Comparison of ENCODE assay signal across 20 cellular contexts in genomic region chr12:75783093-75783877, GRCh38.
DNase-seq lines count a peak whose midpoint lies in the region; ATAC-seq, FAIRE-seq and TF ChIP-seq lines count a peak whose summit lies in the region.
"Had no signal": no experiment of that assay in that cellular context is flagged by ENCODE, and none has a peak within 500 bp of the region (broad histone marks: within the 10 kb centered on the region; RNA-seq: fewer than 3 reads in every experiment).

No MANE protein-coding gene starts in this region.

- H3K9me3 ChIP-seq in A549 (no peaks in the 10 kb centered on the region), body of pancreas (no peaks in the 10 kb centered on the region), mesenchymal stem cell (ENCODE audit: control insufficient read depth, low read length) (peaks cover 3% of the 10 kb centered on the region)
- H3K9me3 ChIP-seq: left lung had no signal

- peak overlapping the region; percentile 2 for H3K9ac ChIP-seq in mesenchymal stem cell (ENCODE audit: low read length)

- no peaks in the 10 kb centered on the region for H3K79me1 ChIP-seq in mesenchymal stem cell (replicated peaks; ENCODE audit: low read length, poor library complexity, severe bottlenecking)

- H3K27ac ChIP-seq in A549 (peak overlapping the region; percentile 17 to 73; a peak in 5 of 6 replicates), body of pancreas (no peak overlapping the region), mesenchymal stem cell (ENCODE audit: low read length, poor library complexity, severe bottlenecking) (no peak overlapping the region)
- H3K27ac ChIP-seq: left lung had no signal

- H2BK5ac ChIP-seq in mesenchymal stem cell (ENCODE audit: low read depth, low read length, poor library complexity, severe bottlenecking), result no peak overlapping the region

- DNase-seq in A549 (ENCODE audit: low read depth in 1 of 2, low spot score in 1 of 2), result no peak
- peak; percentile 63 for DNase-seq in M059J (ENCODE audit: low read depth)
- DNase-seq in body of pancreas, result peak; percentile 28 to 55 (median 32)
- DNase-seq in mesenchymal stem cell, result peak; percentile 34
- no peak for DNase-seq in effector memory CD8-positive, alpha-beta T cell
- no peak for DNase-seq in NCI-H146 (lab: John Stamatoyannopoulos, UW)
- DNase-seq in G401 (ENCODE audit: low spot score), result no peak
- DNase-seq: activated CD4-positive, alpha-beta T cell treated with anti-CD3 and anti-CD28 coated beads for 36 hours; activated T-cell treated with anti-CD3 and anti-CD28 coated beads for 4 hours; erythroblast; H7; left lung; natural killer cell; NCI-H1436; stimulated activated CD4-positive, alpha-beta T cell treated with anti-CD3 and anti-CD28 coated beads, Interleukin-4, amount 100 ng/mL, for 1 hour; T-helper 17 cell had no signal

- WGBS in A549 (ENCODE audit: missing lambda C conversion rate), result 85% methylated on average over 8 of the region's 8 CpGs
- 71 to 72% methylated on average over 8 of the region's 8 CpGs for WGBS in body of pancreas, 2 donors
- WGBS in mesenchymal stem cell, result 81% methylated on average over 8 of the region's 8 CpGs

- H3K18ac ChIP-seq in mesenchymal stem cell (ENCODE audit: low read depth in 1 of 2, low read length in 2 of 2), result no peak overlapping the region

- H3K9me3 Mint-ChIP-seq in effector memory CD8-positive, alpha-beta T cell, result no peaks in the 10 kb centered on the region
- H3K9me3 Mint-ChIP-seq: natural killer cell had no signal

- no peak overlapping the region for H2BK15ac ChIP-seq in mesenchymal stem cell (ENCODE audit: low read depth, poor library complexity, severe bottlenecking)

- no peak overlapping the region for H3K27ac Mint-ChIP-seq in effector memory CD8-positive, alpha-beta T cell
- H3K27ac Mint-ChIP-seq: activated CD4-positive, alpha-beta T cell treated with anti-CD3 and anti-CD28 coated beads for 36 hours; activated naive CD8-positive, alpha-beta T cell; IgD-negative memory B cell; natural killer cell; T-helper 17 cell had no signal

- H4K91ac ChIP-seq in mesenchymal stem cell (ENCODE audit: low read length), result no peak overlapping the region

- POLR2A ChIA-PET in A549 (lab: Yijun Ruan, JAX), result no interaction called here

- no peaks in the 10 kb centered on the region for H3K36me3 Mint-ChIP-seq in effector memory CD8-positive, alpha-beta T cell (ENCODE audit: insufficient read depth)
- H3K36me3 Mint-ChIP-seq: activated naive CD8-positive, alpha-beta T cell; IgD-negative memory B cell; natural killer cell had no signal

- H4K8ac ChIP-seq in mesenchymal stem cell (ENCODE audit: low read length), result no peak overlapping the region

- FAIRE-seq in A549 (lab: Jason Lieb, UNC), result no peak
- FAIRE-seq: urothelium cell line had no signal

- H3K27me3 ChIP-seq in body of pancreas, result no peaks in the 10 kb centered on the region
- H3K27me3 ChIP-seq in mesenchymal stem cell (ENCODE audit: control insufficient read depth in 1 of 2, insufficient read depth in 1 of 2, low read length in 2 of 2), result no peaks in the 10 kb centered on the region
- H3K27me3 ChIP-seq: left lung had no signal

- no peak for TF ChIP-seq EP300 in A549 (IDR thresholded peaks at IDR 0.05)

- no peak overlapping the region for H3K14ac ChIP-seq in mesenchymal stem cell (ENCODE audit: low read length in 2 of 2)

- ATAC-seq in A549 (no peak; a peak in 1 of 6 replicates), body of pancreas (no peak), GM19023 (IDR thresholded peaks at IDR 0.05; ENCODE audit: unreplicated experiment) (no peak)
- ATAC-seq in effector memory CD8-positive, alpha-beta T cell (replicated peaks), result no peak
- ATAC-seq: activated CD4-positive, alpha-beta T cell treated with anti-CD3 and anti-CD28 coated beads for 36 hours; left lung; natural killer cell; T-helper 17 cell had no signal

- intact Hi-C loops in body of pancreas (cut with DNase I), result no loop called here

- CTCF ChIA-PET in A549 (lab: Yijun Ruan, JAX), result interaction anchor here (0.6 to 2.5 kb wide), 4 partner anchors 9 to 65 kb away, joined by 3 to 10 read pairs (median 4); no protein-coding TSS in a partner anchor

- TF ChIP-seq RAD21 in A549 (conservative IDR thresholded peaks at IDR 0.05 in 1 of 2, IDR thresholded peaks at IDR 0.05 in 1 of 2), result no peak

- no peak overlapping the region for H3K4me3 Mint-ChIP-seq in effector memory CD8-positive, alpha-beta T cell
- H3K4me3 Mint-ChIP-seq: activated CD4-positive, alpha-beta T cell treated with anti-CD3 and anti-CD28 coated beads for 36 hours; activated naive CD8-positive, alpha-beta T cell; IgD-negative memory B cell; natural killer cell; T-helper 17 cell had no signal

- no peak overlapping the region for H2AK5ac ChIP-seq in mesenchymal stem cell (ENCODE audit: low read length, severe bottlenecking)

- no peak overlapping the region for H3K23ac ChIP-seq in mesenchymal stem cell (ENCODE audit: low read length in 2 of 2)

- H3K4ac ChIP-seq in mesenchymal stem cell (ENCODE audit: low read depth in 1 of 2, low read length in 2 of 2), result no peak overlapping the region

- peaks cover 10 to 14% of the 10 kb centered on the region in 2 donors for H3K27me3 Mint-ChIP-seq in effector memory CD8-positive, alpha-beta T cell
- H3K27me3 Mint-ChIP-seq: activated naive CD8-positive, alpha-beta T cell had no signal

- H2AFZ ChIP-seq in mesenchymal stem cell (ENCODE audit: low read depth, low read length), result no peak overlapping the region

- TF ChIP-seq POLR2A in A549 (IDR thresholded peaks at IDR 0.05; ENCODE audit: low read length), result no peak
- no peak for TF ChIP-seq POLR2A in body of pancreas (IDR thresholded peaks at IDR 0.05)

- H3K4me3 ChIP-seq in A549 (no peak overlapping the region), body of pancreas (no peak overlapping the region), mesenchymal stem cell (ENCODE audit: insufficient read depth in 1 of 2, low read depth in 1 of 2, low read length in 2 of 2) (no peak overlapping the region)
- H3K4me3 ChIP-seq: left lung had no signal

- no peak overlapping the region for H2BK120ac ChIP-seq in mesenchymal stem cell (ENCODE audit: low read depth, low read length)

- H3K4me2 ChIP-seq in A549 (no peak overlapping the region), mesenchymal stem cell (ENCODE audit: low read length, poor library complexity, severe bottlenecking) (no peak overlapping the region)

- peaks cover 0 to 3% of the 10 kb centered on the region in 2 donors for H3K4me1 Mint-ChIP-seq in effector memory CD8-positive, alpha-beta T cell (ENCODE audit: low read depth in 2 of 2)
- H3K4me1 Mint-ChIP-seq: IgD-negative memory B cell, natural killer cell had no signal

- H3K36me3 ChIP-seq in body of pancreas (replicated peaks in 1 of 2; ENCODE audit: insufficient read depth in 1 of 2, low read depth in 2 of 2), result no peaks in the 10 kb centered on the region
- no peaks in the 10 kb centered on the region for H3K36me3 ChIP-seq in mesenchymal stem cell (ENCODE audit: control insufficient read depth in 1 of 2, insufficient read depth in 2 of 2, low read depth in 1 of 2, low read length in 2 of 2)
- H3K36me3 ChIP-seq: left lung had no signal

- peaks cover 25% of the 10 kb centered on the region for H3K4me1 ChIP-seq in A549
- peaks cover 24% of the 10 kb centered on the region for H3K4me1 ChIP-seq in body of pancreas
- peaks cover 2% of the 10 kb centered on the region for H3K4me1 ChIP-seq in mesenchymal stem cell (ENCODE audit: control insufficient read depth, insufficient read depth, low read depth, low read length)
- H3K4me1 ChIP-seq: left lung had no signal

- peak overlapping the region in 1 of 2 experiments; percentile 16 for H2BK12ac ChIP-seq in mesenchymal stem cell (ENCODE audit: low read length in 2 of 2)

- TF ChIP-seq CTCF in A549 (IDR thresholded peaks at IDR 0.05), result no peak
- TF ChIP-seq CTCF in body of pancreas (IDR thresholded peaks at IDR 0.05), result no peak

- in situ Hi-C loops in G401 (cut with HindIII; ENCODE audit: low sequenced_read_pairs), result no loop called here

TF ChIP-seq in A549, 52 proteins besides CTCF, POLR2A, EP300 and RAD21:
- TF ChIP-seq FOSL2 (IDR thresholded peaks at IDR 0.05) (no peak), FOSL2 (CRISPR knock-in tag; IDR thresholded peaks at IDR 0.05) (no peak), NFE2L2 (conservative IDR thresholded peaks at IDR 0.05; ENCODE audit: low read length) (no peak), KDM1A (IDR thresholded peaks at IDR 0.05; ENCODE audit: low read depth) (no peak), HOXB13 (CRISPR knock-in tag; IDR thresholded peaks at IDR 0.05; ENCODE audit: low read depth) (no peak), TFCP2L1 (CRISPR knock-in tag; IDR thresholded peaks at IDR 0.05) (no peak), TP53 (CRISPR knock-in tag; IDR thresholded peaks at IDR 0.05) (no peak), ZNF302 (CRISPR knock-in tag; IDR thresholded peaks at IDR 0.05) (no peak), ZFP36 (IDR thresholded peaks at IDR 0.05; ENCODE audit: borderline replicate concordance, partially characterized antibody) (no peak)
- TF ChIP-seq, protein P1, sequence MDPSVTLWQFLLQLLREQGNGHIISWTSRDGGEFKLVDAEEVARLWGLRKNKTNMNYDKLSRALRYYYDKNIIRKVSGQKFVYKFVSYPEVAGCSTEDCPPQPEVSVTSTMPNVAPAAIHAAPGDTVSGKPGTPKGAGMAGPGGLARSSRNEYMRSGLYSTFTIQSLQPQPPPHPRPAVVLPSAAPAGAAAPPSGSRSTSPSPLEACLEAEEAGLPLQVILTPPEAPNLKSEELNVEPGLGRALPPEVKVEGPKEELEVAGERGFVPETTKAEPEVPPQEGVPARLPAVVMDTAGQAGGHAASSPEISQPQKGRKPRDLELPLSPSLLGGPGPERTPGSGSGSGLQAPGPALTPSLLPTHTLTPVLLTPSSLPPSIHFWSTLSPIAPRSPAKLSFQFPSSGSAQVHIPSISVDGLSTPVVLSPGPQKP (IDR thresholded peaks at IDR 0.05; ENCODE audit: low read depth, low read length), result no peak

Comparison
In these comparisons a context has a peak if more than half of its experiments do, and no peak if none do; other contexts are left out.
1. DNase-seq: peak in M059J (single experiment), body of pancreas (4 of 4) and mesenchymal stem cell (single experiment); none in A549 (0 of 2), effector memory CD8-positive, alpha-beta T cell (0 of 3), NCI-H146 (single experiment) and G401 (single experiment).
2. H3K27ac ChIP-seq: peak in A549 (2 of 2); none in body of pancreas (0 of 4) and mesenchymal stem cell (single experiment).